Comparison of ENCODE assay signal across 1 cellular context in genomic region chr9:133375724-133376654, GRCh38.
A peak's percentile ranks its signal among the peaks of the same experiment; 100 is the strongest.
TF ChIP-seq lines count a peak whose summit lies in the region.

TSS of gene STKLD1 (plus strand) at chr9:133376366. CDS start at chr9:133376474, 108 bp downstream.
TSS of gene SURF4 (minus strand) at chr9:133376060. CDS start at chr9:133375969, 91 bp downstream.

TF ChIP-seq in A549, 52 proteins besides CTCF, POLR2A, EP300 and RAD21 (continued from another document):
- TF ChIP-seq PBX3 (IDR thresholded peaks at IDR 0.05), result no peak
- TF ChIP-seq HEYL (CRISPR knock-in tag; IDR thresholded peaks at IDR 0.05), result no peak
- no peak for TF ChIP-seq TP53 (CRISPR knock-in tag; IDR thresholded peaks at IDR 0.05)
- no peak for TF ChIP-seq TFCP2L1 (CRISPR knock-in tag; IDR thresholded peaks at IDR 0.05)
- TF ChIP-seq RNF2 (IDR thresholded peaks at IDR 0.05; ENCODE audit: borderline replicate concordance, low read depth), result 0 out of 2 replicates have a peak, but pooled peaks have one; percentile 30
- TF ChIP-seq ESRRA (IDR thresholded peaks at IDR 0.05; ENCODE audit: borderline replicate concordance, low read length), result no peak
- TF ChIP-seq CBX2 (IDR thresholded peaks at IDR 0.05; ENCODE audit: borderline replicate concordance, low read depth), result no peak
- no peak for TF ChIP-seq RARB (CRISPR knock-in tag; IDR thresholded peaks at IDR 0.05)
- TF ChIP-seq SMC3 (IDR thresholded peaks at IDR 0.05), result no peak
- TF ChIP-seq HOXA7 (CRISPR knock-in tag; IDR thresholded peaks at IDR 0.05), result no peak
- no peak for TF ChIP-seq FOSB (CRISPR knock-in tag; IDR thresholded peaks at IDR 0.05)
- TF ChIP-seq MAX (IDR thresholded peaks at IDR 0.05), result peak; percentile 78
- no peak for TF ChIP-seq CEBPB (IDR thresholded peaks at IDR 0.05)
- 0 out of 2 replicates have a peak, but pooled peaks have one; percentile 49 for TF ChIP-seq MYC (IDR thresholded peaks at IDR 0.05; ENCODE audit: borderline replicate concordance, low read length)
- TF ChIP-seq PHF8 (IDR thresholded peaks at IDR 0.05; ENCODE audit: borderline replicate concordance, low read depth), result peak; percentile 76; the same call in 1 of the 2 replicates
- TF ChIP-seq SREBF2 (IDR thresholded peaks at IDR 0.05), result no peak
- TF ChIP-seq EHF (CRISPR knock-in tag; IDR thresholded peaks at IDR 0.05), result no peak
- TF ChIP-seq JUN (IDR thresholded peaks at IDR 0.05), result peak; percentile 74 to 90
- no peak for TF ChIP-seq FOSL2 (IDR thresholded peaks at IDR 0.05)
- TF ChIP-seq FOSL2 (CRISPR knock-in tag; IDR thresholded peaks at IDR 0.05), result no peak
- no peak for TF ChIP-seq JUNB (IDR thresholded peaks at IDR 0.05)
- no peak for TF ChIP-seq ZFP36 (IDR thresholded peaks at IDR 0.05; ENCODE audit: borderline replicate concordance, partially characterized antibody)
- TF ChIP-seq USF2 (IDR thresholded peaks at IDR 0.05), result no peak
- TF ChIP-seq REST (IDR thresholded peaks at IDR 0.05), result no peak
- TF ChIP-seq GATA3 (IDR thresholded peaks at IDR 0.05; ENCODE audit: borderline replicate concordance), result no peak
- no peak for TF ChIP-seq ZC3H11A (IDR thresholded peaks at IDR 0.05)
- TF ChIP-seq HDAC2 (IDR thresholded peaks at IDR 0.05), result no peak
- no peak for TF ChIP-seq HOXB5 (CRISPR knock-in tag; IDR thresholded peaks at IDR 0.05)
- no peak for TF ChIP-seq HOXB13 (CRISPR knock-in tag; IDR thresholded peaks at IDR 0.05; ENCODE audit: low read depth)
- no peak for TF ChIP-seq KDM1A (IDR thresholded peaks at IDR 0.05; ENCODE audit: low read depth)
- 0 out of 2 replicates have a peak, but pooled peaks have one; percentile 36 for TF ChIP-seq HMGXB4 (CRISPR knock-in tag; IDR thresholded peaks at IDR 0.05; ENCODE audit: borderline replicate concordance)
- TF ChIP-seq BHLHE40 (IDR thresholded peaks at IDR 0.05; ENCODE audit: low read depth, low read length), result no peak
